Comparison of ENCODE assay signal across 25 cellular contexts in genomic region chr10:96250349-96250748, GRCh38. TPM values are rescaled to one million over a fixed set of nuclear protein-coding genes. Genes with fewer than 3 reads are reported as not detected.
DNase-seq lines count a peak whose midpoint lies in the region; ATAC-seq, FAIRE-seq and TF ChIP-seq lines count a peak whose summit lies in the region.
"Had no signal": no experiment of that assay in that cellular context is flagged by ENCODE, and none has a peak within 500 bp of the region (broad histone marks: within the 10 kb centered on the region; RNA-seq: fewer than 3 reads in every experiment).

No MANE protein-coding gene starts in this region.

- ATAC-seq in left colon, result peak; percentile 89
- no peak for ATAC-seq in body of pancreas
- ATAC-seq: Right ventricle myocardium inferior had no signal

- intact Hi-C loops in left colon (cut with DNase I, micrococcal nuclease) (no loop called here), body of pancreas (cut with DNase I) (no loop called here)

- H3K9ac ChIP-seq in OCI-LY3 (ENCODE audit: low read length), result no peak overlapping the region

- peaks cover 99% of the 10 kb centered on the region for H3K79me2 ChIP-seq in OCI-LY3 (ENCODE audit: low read length)

- 4 to 24% (median 7%) methylated on average over 1 of the region's 1 CpG for WGBS in small intestine, 3 donors
- 8 to 14% methylated on average over 1 of the region's 1 CpG for WGBS in body of pancreas, 2 donors

- peak overlapping the region; percentile 14; the same call in 1 of the 2 replicates for H3K27ac ChIP-seq in OCI-LY3 (ENCODE audit: low read length)
- H3K27ac ChIP-seq in small intestine (ENCODE audit: low read depth in 1 of 2, low read length in 1 of 2), result peak overlapping the region in 1 of 2 donors; percentile 59
- H3K27ac ChIP-seq in body of pancreas, result peak overlapping the region in 1 of 4 donors; percentile 28

- H3K27me3 ChIP-seq in OCI-LY3 (ENCODE audit: low read depth, low read length), result no peaks in the 10 kb centered on the region
- no peaks in the 10 kb centered on the region for H3K27me3 ChIP-seq in small intestine (ENCODE audit: control insufficient read depth in 2 of 2, insufficient read depth in 2 of 2, low read length in 2 of 2)
- no peaks in the 10 kb centered on the region for H3K27me3 ChIP-seq in body of pancreas
- H3K27me3 ChIP-seq: MG63 had no signal

- peaks cover 94% of the 10 kb centered on the region for H4K20me1 ChIP-seq in OCI-LY3 (ENCODE audit: insufficient read depth, low read length)

- no peaks in the 10 kb centered on the region for H3K9me3 ChIP-seq in OCI-LY3 (ENCODE audit: insufficient read depth, low read length)
- no peaks in the 10 kb centered on the region for H3K9me3 ChIP-seq in small intestine (ENCODE audit: control insufficient read depth, low read depth)
- H3K9me3 ChIP-seq in body of pancreas, result no peaks in the 10 kb centered on the region
- H3K9me3 ChIP-seq: MG63 had no signal

- TF ChIP-seq CTCF in OCI-LY3 (IDR thresholded peaks at IDR 0.05; ENCODE audit: low read depth, low read length) (no peak), body of pancreas (IDR thresholded peaks at IDR 0.05) (no peak)

- no peak overlapping the region for H2AFZ ChIP-seq in OCI-LY3 (ENCODE audit: low read depth, low read length)

- TF ChIP-seq POLR2A in body of pancreas (IDR thresholded peaks at IDR 0.05), result no peak

- H3K4me2 ChIP-seq in OCI-LY3 (ENCODE audit: low read length), result no peak overlapping the region

- no peak for FAIRE-seq in small intestine (lab: Jason Lieb, UNC)
- FAIRE-seq: GM12892, H54, HTR-8/SVneo, RCC 7860 had no signal

- H3K4me1 ChIP-seq in OCI-LY3 (ENCODE audit: low read length), result peaks cover 44% of the 10 kb centered on the region
- H3K4me1 ChIP-seq in small intestine (ENCODE audit: control insufficient read depth in 2 of 2, insufficient read depth in 1 of 2, low read depth in 1 of 2, low read length in 1 of 2), result peaks cover 9% of the 10 kb centered on the region in 2 donors
- H3K4me1 ChIP-seq in body of pancreas, result peaks cover 16% of the 10 kb centered on the region

- peaks cover 53% of the 10 kb centered on the region for H3K36me3 ChIP-seq in OCI-LY3 (replicated peaks; ENCODE audit: low read depth, low read length)
- no peaks in the 10 kb centered on the region for H3K36me3 ChIP-seq in small intestine (ENCODE audit: control insufficient read depth in 2 of 2, insufficient read depth in 2 of 2, low read length in 2 of 2)
- no peaks in the 10 kb centered on the region for H3K36me3 ChIP-seq in body of pancreas (replicated peaks in 1 of 2; ENCODE audit: insufficient read depth in 1 of 2, low read depth in 2 of 2)
- H3K36me3 ChIP-seq: MG63 had no signal

- POLR2A ChIA-PET in HEK293T (lab: Yijun Ruan, JAX), result no interaction called here

- CTCF ChIA-PET in HEK293T (lab: Yijun Ruan, JAX), result interaction anchor here (1.9 kb wide), 1 partner anchor 20 kb away, joined by 5 read pairs; no protein-coding TSS in a partner anchor

- no peak overlapping the region for H3K4me3 ChIP-seq in OCI-LY3 (ENCODE audit: low read length)
- H3K4me3 ChIP-seq in small intestine (ENCODE audit: low read depth in 1 of 2, low read length in 2 of 2), result no peak overlapping the region
- H3K4me3 ChIP-seq in body of pancreas, result no peak overlapping the region
- H3K4me3 ChIP-seq: MG63 had no signal

- peak; percentile 18 for DNase-seq in DMS53 treated with DMSO at 0.1 percent for 48 hours (lab: John Stamatoyannopoulos, UW; ENCODE audit: unreplicated experiment)
- no peak for DNase-seq in left colon
- DNase-seq in small intestine, result peak; percentile 47
- DNase-seq in body of pancreas, result no peak
- no peak for DNase-seq in NCI-H2196 (lab: John Stamatoyannopoulos, UW; ENCODE audit: unreplicated experiment)
- DNase-seq in activated CD4-positive, alpha-beta T cell treated with anti-CD3 and anti-CD28 coated beads for 1 hour, result no peak
- no peak for DNase-seq in HEK293T (ENCODE audit: extremely low spot score)
- DNase-seq: CD4-positive, alpha-beta memory T cell; DMS153; IMR-90; Kasumi-1; MG63; NCI-H1092; NCI-H1436 treated with DMSO at 0.1 percent for 48 hours; NCI-H2029; NCI-H526 had no signal

TF ChIP-seq in HEK293T, 16 proteins besides CTCF, POLR2A, EP300 and RAD21:
- TF ChIP-seq ELF4 (IDR thresholded peaks at IDR 0.05), result no peak
- no peak for TF ChIP-seq PKNOX1 (IDR thresholded peaks at IDR 0.05)
- TF ChIP-seq ARNT (IDR thresholded peaks at IDR 0.05), result no peak
- TF ChIP-seq FOXA1 (IDR thresholded peaks at IDR 0.05), result no peak
- TF ChIP-seq LEF1 (IDR thresholded peaks at IDR 0.05; ENCODE audit: borderline replicate concordance), result no peak
- TF ChIP-seq HDGF (IDR thresholded peaks at IDR 0.05; ENCODE audit: borderline replicate concordance), result no peak
- TF ChIP-seq TARDBP (IDR thresholded peaks at IDR 0.05), result no peak
- no peak for TF ChIP-seq NFRKB (IDR thresholded peaks at IDR 0.05)
- TF ChIP-seq CTBP1 (IDR thresholded peaks at IDR 0.05; ENCODE audit: borderline replicate concordance), result no peak
- TF ChIP-seq SP1 (IDR thresholded peaks at IDR 0.05), result no peak

RNA-seq across cellular contexts. Expression of gene BLNK, which starts 21.0 kb away (rescaled TPM):
- total RNA-seq in left colon (10 to 100 TPM; 22.1 to 24.9 TPM), body of pancreas (10 to 100 TPM; 13.5 to 55.4 TPM)
- 10 to 100 TPM; 26.7 to 69.3 (median 27.7) TPM for polyA plus RNA-seq in small intestine
- total RNA-seq: A172, IMR-90, SK-MEL-5 had no signal
- polyA plus RNA-seq: BJ, IMR-90 had no signal

RNA-seq across cellular contexts. Expression of gene DNTT, which starts 53.9 kb away (rescaled TPM):
- total RNA-seq in left colon, result not detected
- polyA plus RNA-seq in small intestine, result not detected
- not detected for total RNA-seq in body of pancreas
- total RNA-seq: A172; CD4-positive, alpha-beta memory T cell; IMR-90; Right ventricle myocardium inferior; SK-MEL-5 had no signal
- polyA plus RNA-seq: BJ; CD4-positive, alpha-beta memory T cell; IMR-90 had no signal

Comparison
In these comparisons a context has a peak if more than half of its experiments do, and no peak if none do; other contexts are left out.
1. DNase-seq: peak in DMS53 treated with DMSO at 0.1 percent for 48 hours (single experiment) and small intestine (single experiment); none in left colon (0 of 2), body of pancreas (0 of 4), NCI-H2196 (single experiment), activated CD4-positive, alpha-beta T cell treated with anti-CD3 and anti-CD28 coated beads for 1 hour (single experiment) and HEK293T (single experiment).